18 cellular contexts compared by ENCODE assay signal in genomic region chr6:85747654-85748053, GRCh38.
DNase-seq lines count a peak whose midpoint lies in the region; ATAC-seq and TF ChIP-seq lines count a peak whose summit lies in the region.
"Had no signal": no experiment of that assay in that cellular context is flagged by ENCODE, and none has a peak within 500 bp of the region (broad histone marks: within the 10 kb centered on the region; RNA-seq: fewer than 3 reads in every experiment).

No MANE protein-coding gene starts in this region.

- H3K9me3 ChIP-seq in lung (ENCODE audit: control insufficient read depth in 2 of 2, insufficient read depth in 1 of 2, low read length in 1 of 2) (peaks cover 0 to 2% of the 10 kb centered on the region in 2 donors), adrenal gland (replicated peaks in 1 of 3) (no peaks in the 10 kb centered on the region)

- ATAC-seq in lung (ENCODE audit: insufficient read depth, low FRiP score): peak; percentile 75
- ATAC-seq in left colon: no peak
- no peak for ATAC-seq in GM18907 (IDR thresholded peaks at IDR 0.05; ENCODE audit: unreplicated experiment)
- ATAC-seq in HG03159 (IDR thresholded peaks at IDR 0.05; ENCODE audit: unreplicated experiment): no peak
- ATAC-seq: stimulated activated naive B cell treated with anti-CD40 and anti-IgM and Interleukin-4, amounts not matched to agents 10 μg/mL and 1 μg/mL and 100 μg/mL, for 72 hours had no signal

- TF ChIP-seq CTCF in lung (IDR thresholded peaks at IDR 0.05; ENCODE audit: control extremely low read depth, extremely low read depth) (no peak), adrenal gland (IDR thresholded peaks at IDR 0.05) (no peak)

- H3K4me1 ChIP-seq in lung (ENCODE audit: control insufficient read depth in 2 of 2, insufficient read depth in 2 of 2, low read length in 2 of 2) (peaks cover 0 to 2% of the 10 kb centered on the region in 2 donors), adrenal gland (replicated peaks in 1 of 2) (peaks cover 0 to 6% of the 10 kb centered on the region in 2 donors)

- intact Hi-C loops in left colon (cut with DNase I, micrococcal nuclease): no loop called here
- intact Hi-C loops in adrenal gland (cut with DNase I): no loop called here

- no peak for TF ChIP-seq POLR2A in adrenal gland (IDR thresholded peaks at IDR 0.05)

- no peaks in the 10 kb centered on the region for H3K27me3 ChIP-seq in lung (ENCODE audit: control insufficient read depth, insufficient read depth)
- H3K27me3 ChIP-seq in adrenal gland: no peaks in the 10 kb centered on the region

- H3K4me3 ChIP-seq in lung: no peak overlapping the region
- no peak overlapping the region for H3K4me3 ChIP-seq in adrenal gland
- H3K4me3 ChIP-seq: skin epidermis had no signal

- peak; percentile 10 for DNase-seq in AG08396 (ENCODE audit: low spot score)
- DNase-seq in M059J (ENCODE audit: low read depth): peak; percentile 60
- peak; percentile 65 for DNase-seq in dedifferentiated amniotic fluid mesenchymal stem cell (ENCODE audit: extremely low spot score)
- DNase-seq in lung (ENCODE audit: low spot score): no peak
- no peak for DNase-seq in left colon
- DNase-seq in adrenal gland: no peak
- DNase-seq: ACHN; activated CD8-positive, alpha-beta memory T cell treated with anti-CD3 and anti-CD28 coated beads for 24 hours; activated effector memory CD4-positive, alpha-beta T cell treated with Interleukin-2 at 50 U/mL for 16 hours; effector memory CD4-positive, alpha-beta T cell; islet precursor cell; KBM-7; Right ventricle myocardium superior; stimulated activated naive B cell treated with anti-CD40 and anti-IgM and Interleukin-4, amounts not matched to agents 10 μg/mL and 1 μg/mL and 100 μg/mL, for 72 hours; WERI-Rb-1 had no signal

- H3K36me3 ChIP-seq in lung (ENCODE audit: control insufficient read depth in 2 of 2, insufficient read depth in 2 of 2, low read length in 2 of 2) (no peaks in the 10 kb centered on the region), adrenal gland (replicated peaks in 1 of 2) (no peaks in the 10 kb centered on the region)
- H3K36me3 ChIP-seq: WERI-Rb-1 had no signal

- H3K27ac ChIP-seq in lung (ENCODE audit: low read depth in 1 of 2, low read length in 1 of 2): no peak overlapping the region
- H3K27ac ChIP-seq in adrenal gland: no peak overlapping the region
- H3K27ac ChIP-seq: skin epidermis, WERI-Rb-1 had no signal

- 50 to 77% methylated on average over 1 of the region's 1 CpG for WGBS in lung, 2 donors
- 29 to 40% (median 36%) methylated on average over 1 of the region's 1 CpG for WGBS in adrenal gland, 4 donors

Comparison
In these comparisons a context has a peak if more than half of its experiments do, and no peak if none do; other contexts are left out.
1. DNase-seq: peak in AG08396 (single experiment), M059J (single experiment) and dedifferentiated amniotic fluid mesenchymal stem cell (single experiment); none in lung (single experiment), left colon (0 of 2) and adrenal gland (0 of 7).